In genomic region chr6:152982768-152983636, GRCh38 we compare ENCODE assay signal across 1 cellular context.
TF ChIP-seq lines count a peak whose summit lies in the region.

Gene FBXO5 (minus strand): TSS chr6:152983041. CDS start chr6:152982959, 82 bp downstream.

TF ChIP-seq in HepG2, 621 proteins besides CTCF, POLR2A, EP300 and RAD21 (continued from another document and continues in another):
- TF ChIP-seq ZNF280D (CRISPR knock-in tag; IDR thresholded peaks at IDR 0.05) (no peak; the same call in 1 of the 2 replicates), HNRNPL (IDR thresholded peaks at IDR 0.05; ENCODE audit: low read depth, low read length) (peak; percentile 66; the same call in 1 of the 2 replicates), NFYC (CRISPR knock-in tag; IDR thresholded peaks at IDR 0.05) (peak; percentile 99), ZFAT (CRISPR knock-in tag; conservative IDR thresholded peaks at IDR 0.05) (no peak), SALL2 (CRISPR knock-in tag; IDR thresholded peaks at IDR 0.05) (no peak; the same call in 1 of the 2 replicates), ZSCAN29 (CRISPR knock-in tag; conservative IDR thresholded peaks at IDR 0.05) (no peak), KDM3A (CRISPR knock-in tag; IDR thresholded peaks at IDR 0.05; ENCODE audit: low read depth) (no peak), TFDP1 (CRISPR knock-in tag; IDR thresholded peaks at IDR 0.05; ENCODE audit: borderline replicate concordance) (peak; percentile 99), ELF3 (CRISPR knock-in tag; IDR thresholded peaks at IDR 0.05) (peak; percentile 40; the same call in 1 of the 2 replicates), FOSL1 (CRISPR knock-in tag; IDR thresholded peaks at IDR 0.05; ENCODE audit: borderline replicate concordance) (0 out of 2 replicates have a peak, but pooled peaks have one; percentile 18), EEA1 (CRISPR knock-in tag; IDR thresholded peaks at IDR 0.05; ENCODE audit: borderline replicate concordance) (no peak), ZNF33A (CRISPR knock-in tag; IDR thresholded peaks at IDR 0.05; ENCODE audit: borderline replicate concordance) (peak; percentile 99; the same call in 1 of the 2 replicates), TERF1 (CRISPR knock-in tag; IDR thresholded peaks at IDR 0.05) (peak; percentile 82; the same call in 1 of the 2 replicates), HNF4G (IDR thresholded peaks at IDR 0.05; ENCODE audit: borderline replicate concordance, low read depth, low read length) (no peak), HNF4G (CRISPR knock-in tag; IDR thresholded peaks at IDR 0.05; ENCODE audit: borderline replicate concordance, low read depth) (peak; percentile 37; the same call in 1 of the 2 replicates), ZNF547 (CRISPR knock-in tag; IDR thresholded peaks at IDR 0.05) (peak; percentile 78), HNF4A (CRISPR knock-in tag; IDR thresholded peaks at IDR 0.05) (0 out of 2 replicates have a peak, but pooled peaks have one; percentile 4), MNT (IDR thresholded peaks at IDR 0.05) (peak; percentile 87), BCL6 (CRISPR knock-in tag; IDR thresholded peaks at IDR 0.05) (peak; percentile 72), MTA1 (CRISPR knock-in tag; IDR thresholded peaks at IDR 0.05; ENCODE audit: borderline replicate concordance) (0 out of 2 replicates have a peak, but pooled peaks have one; percentile 10), KLF6 (CRISPR knock-in tag; IDR thresholded peaks at IDR 0.05) (peak; percentile 81), ZNF597 (CRISPR knock-in tag; IDR thresholded peaks at IDR 0.05) (0 out of 2 replicates have a peak, but pooled peaks have one; percentile 73), JARID2 (CRISPR knock-in tag; IDR thresholded peaks at IDR 0.05; ENCODE audit: insufficient replicate concordance) (peak; percentile 71), ZNF282 (IDR thresholded peaks at IDR 0.05; ENCODE audit: partially characterized antibody) (no peak), ZNF24 (IDR thresholded peaks at IDR 0.05) (no peak), MLLT10 (CRISPR knock-in tag; IDR thresholded peaks at IDR 0.05) (no peak), ZNF326 (CRISPR knock-in tag; IDR thresholded peaks at IDR 0.05; ENCODE audit: borderline replicate concordance) (no peak), ZNF615 (CRISPR knock-in tag; IDR thresholded peaks at IDR 0.05; ENCODE audit: borderline replicate concordance) (peak; percentile 70; the same call in 1 of the 2 replicates), NR2C2 (CRISPR knock-in tag; IDR thresholded peaks at IDR 0.05; ENCODE audit: borderline replicate concordance) (peak; percentile 88), GATAD2A (CRISPR knock-in tag; IDR thresholded peaks at IDR 0.05) (no peak), ETV5 (CRISPR knock-in tag; IDR thresholded peaks at IDR 0.05; ENCODE audit: borderline replicate concordance) (peak; percentile 76), RBM22 (optimal IDR thresholded peaks at IDR 0.05; ENCODE audit: low read length) (no peak), ZNF232 (CRISPR knock-in tag; IDR thresholded peaks at IDR 0.05; ENCODE audit: borderline replicate concordance) (no peak; the same call in 1 of the 2 replicates), ZNF276 (CRISPR knock-in tag; IDR thresholded peaks at IDR 0.05; ENCODE audit: low read depth) (peak; percentile 47; the same call in 1 of the 2 replicates), ZNF138 (CRISPR knock-in tag; IDR thresholded peaks at IDR 0.05; ENCODE audit: low read depth) (peak; percentile 83; the same call in 1 of the 2 replicates), IRX3 (CRISPR knock-in tag; IDR thresholded peaks at IDR 0.05; ENCODE audit: borderline replicate concordance, low read depth) (no peak), HNF1B (CRISPR knock-in tag; IDR thresholded peaks at IDR 0.05) (peak; percentile 82; the same call in 1 of the 2 replicates), NCOR1 (IDR thresholded peaks at IDR 0.05; ENCODE audit: borderline replicate concordance, low read length) (no peak; the same call in 1 of the 2 replicates), ZNF253 (CRISPR knock-in tag; IDR thresholded peaks at IDR 0.05; ENCODE audit: borderline replicate concordance) (peak; percentile 93), ZNF672 (CRISPR knock-in tag; IDR thresholded peaks at IDR 0.05) (no peak), U2AF1 (optimal IDR thresholded peaks at IDR 0.05; ENCODE audit: low read depth, low read length) (no peak), TSC22D2 (CRISPR knock-in tag; IDR thresholded peaks at IDR 0.05; ENCODE audit: borderline replicate concordance) (0 out of 2 replicates have a peak, but pooled peaks have one; percentile 56), ZNF713 (CRISPR knock-in tag; IDR thresholded peaks at IDR 0.05) (no peak), YEATS4 (CRISPR knock-in tag; IDR thresholded peaks at IDR 0.05; ENCODE audit: borderline replicate concordance) (peak; percentile 97), ZMYM2 (CRISPR knock-in tag; IDR thresholded peaks at IDR 0.05) (no peak), ZNF878 (CRISPR knock-in tag; IDR thresholded peaks at IDR 0.05) (peak; percentile 99), PAXIP1 (CRISPR knock-in tag; conservative IDR thresholded peaks at IDR 0.05) (peak; percentile 61), ZFP36L2 (CRISPR knock-in tag; IDR thresholded peaks at IDR 0.05) (no peak), YEATS2 (CRISPR knock-in tag; IDR thresholded peaks at IDR 0.05; ENCODE audit: borderline replicate concordance) (peak; percentile 92)
